In the genomic region with DNA sequence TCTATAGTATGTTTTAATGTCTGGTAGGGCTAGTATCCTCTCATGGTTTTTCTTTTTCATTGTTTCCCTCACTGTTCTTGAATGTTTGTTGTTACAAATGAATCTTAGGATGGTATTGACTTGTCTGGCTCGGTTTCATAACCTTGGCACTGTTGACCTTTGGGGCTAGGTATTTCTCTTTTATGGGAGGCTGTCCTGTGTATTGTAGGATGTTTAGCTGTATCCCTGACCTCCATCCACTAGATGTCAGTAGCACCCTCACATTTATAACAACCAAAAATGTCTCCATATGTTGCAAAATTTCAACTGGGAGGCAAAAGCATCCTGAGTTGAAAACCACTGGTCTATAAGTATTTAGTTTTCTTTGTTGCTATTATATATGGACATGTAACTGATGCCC, we compare ENCODE assay signal across 8 cellular contexts. TPM values are rescaled to one million over a fixed set of nuclear protein-coding genes. Genes with fewer than 3 reads are reported as not detected.
DNase-seq lines count a peak whose midpoint lies in the region; ATAC-seq and TF ChIP-seq lines count a peak whose summit lies in the region.

No MANE protein-coding gene starts in this region.

- no peak overlapping the region for H3K4me3 Mint-ChIP-seq in endothelial cell (ENCODE audit: unreplicated experiment)

- no peaks in the 10 kb centered on the region for H3K36me3 Mint-ChIP-seq in endothelial cell (ENCODE audit: low read depth, unreplicated experiment)

- TF ChIP-seq CTCF in endothelial cell (IDR thresholded peaks at IDR 0.05; ENCODE audit: unreplicated experiment): peak; percentile 48

- no peaks in the 10 kb centered on the region for H3K4me1 Mint-ChIP-seq in endothelial cell (ENCODE audit: unreplicated experiment)

- intact Hi-C loops in sciatic nerve (cut with DNase I): no loop called here

- ATAC-seq in sciatic nerve: peak; percentile 55
- ATAC-seq in GM21367 (IDR thresholded peaks at IDR 0.05; ENCODE audit: unreplicated experiment): no peak

- peak; percentile 2 for DNase-seq in NCI-H1436 (lab: John Stamatoyannopoulos, UW)
- no peak for DNase-seq in NCI-H1436 treated with DMSO at 0.1 percent for 48 hours (lab: John Stamatoyannopoulos, UW)
- peak in 2 of 3 experiments; percentile 8 to 44 for DNase-seq in NCI-H1417 (lab: John Stamatoyannopoulos, UW)
- DNase-seq in endothelial cell (ENCODE audit: low spot score): no peak
- DNase-seq in sciatic nerve (ENCODE audit: low spot score): no peak
- DNase-seq in cerebellum (ENCODE audit: low spot score): no peak
- no peak for DNase-seq in Ammon's horn (ENCODE audit: low spot score)

- H3K9me3 Mint-ChIP-seq in endothelial cell (ENCODE audit: unreplicated experiment): no peaks in the 10 kb centered on the region

- no peak overlapping the region for H3K27ac Mint-ChIP-seq in endothelial cell (ENCODE audit: unreplicated experiment)

- H3K27me3 Mint-ChIP-seq in endothelial cell (ENCODE audit: unreplicated experiment): no peaks in the 10 kb centered on the region

RNA-seq across cellular contexts. Expression of a gene that starts 7.0 kb away (rescaled TPM):
- total RNA-seq in endothelial cell (ENCODE audit: unreplicated experiment) (0.80 TPM), sciatic nerve (35.1 TPM), cerebellum (2.8 TPM)

RNA-seq across cellular contexts. Expression of a gene that starts 52.8 kb away (rescaled TPM):
- total RNA-seq in endothelial cell (ENCODE audit: unreplicated experiment) (10.5 TPM), sciatic nerve (2.6 TPM), cerebellum (13.9 TPM)

Comparison
In these comparisons a context has a peak if more than half of its experiments do, and no peak if none do; other contexts are left out.
1. DNase-seq: peak in NCI-H1436 (single experiment) and NCI-H1417 (2 of 3); none in NCI-H1436 treated with DMSO at 0.1 percent for 48 hours (single experiment), endothelial cell (single experiment), sciatic nerve (single experiment), cerebellum (single experiment) and Ammon's horn (single experiment).